ENCODE assay signal across 13 cellular contexts in genomic region chr6:149332602-149333311, GRCh38. TPM values are rescaled to one million over a fixed set of nuclear protein-coding genes. Genes with fewer than 3 reads are reported as not detected.
DNase-seq lines count a peak whose midpoint lies in the region; ATAC-seq lines count a peak whose summit lies in the region.
"Had no signal": no experiment of that assay in that cellular context is flagged by ENCODE, and none has a peak within 500 bp of the region (broad histone marks: within the 10 kb centered on the region; RNA-seq: fewer than 3 reads in every experiment).

No MANE protein-coding gene starts in this region.

- no peaks in the 10 kb centered on the region for H3K9me3 Mint-ChIP-seq in activated T-helper 1 cell treated with anti-CD3 and anti-CD28 coated beads, Interleukin-12 subunit alpha, Interleukin-12 subunit beta, Interleukin-2, Interleukin-4 antibody, amounts not matched to agents 30 ng/mL and 10 ng/mL and 1 ng/mL, durations not matched to agents 14 hours and 24 hours and 36 hours
- no peaks in the 10 kb centered on the region for H3K9me3 Mint-ChIP-seq in naive thymus-derived CD8-positive, alpha-beta T cell

- intact Hi-C loops in activated T-helper 1 cell treated with anti-CD3 and anti-CD28 coated beads, Interleukin-12 subunit alpha, Interleukin-12 subunit beta, Interleukin-2, Interleukin-4 antibody, amounts not matched to agents 30 ng/mL and 10 ng/mL and 1 ng/mL, durations not matched to agents 14 hours and 24 hours and 36 hours (cut with micrococcal nuclease), result no loop called here

- H3K27me3 Mint-ChIP-seq in activated T-helper 1 cell treated with anti-CD3 and anti-CD28 coated beads, Interleukin-12 subunit alpha, Interleukin-12 subunit beta, Interleukin-2, Interleukin-4 antibody, amounts not matched to agents 30 ng/mL and 10 ng/mL and 1 ng/mL, durations not matched to agents 14 hours and 24 hours and 36 hours (ENCODE audit: insufficient read depth), result no peaks in the 10 kb centered on the region
- H3K27me3 Mint-ChIP-seq in naive thymus-derived CD8-positive, alpha-beta T cell, result no peaks in the 10 kb centered on the region

- no peak for ATAC-seq in naive thymus-derived CD8-positive, alpha-beta T cell
- no peak for ATAC-seq in HG02840 (IDR thresholded peaks at IDR 0.05; ENCODE audit: low FRiP score, unreplicated experiment)

- H3K4me3 Mint-ChIP-seq in activated T-helper 1 cell treated with anti-CD3 and anti-CD28 coated beads, Interleukin-12 subunit alpha, Interleukin-12 subunit beta, Interleukin-2, Interleukin-4 antibody, amounts not matched to agents 30 ng/mL and 10 ng/mL and 1 ng/mL, durations not matched to agents 14 hours and 24 hours and 36 hours, result peak overlapping the region; percentile 46
- H3K4me3 Mint-ChIP-seq in naive thymus-derived CD8-positive, alpha-beta T cell, result peak overlapping the region in 8 of 10 donors; percentile 0 to 78 (median 38)

- POLR2A ChIA-PET in naive thymus-derived CD8-positive, alpha-beta T cell (lab: Charles Lee), result no interaction called here

- H3K27ac Mint-ChIP-seq in activated T-helper 1 cell treated with anti-CD3 and anti-CD28 coated beads, Interleukin-12 subunit alpha, Interleukin-12 subunit beta, Interleukin-2, Interleukin-4 antibody, amounts not matched to agents 30 ng/mL and 10 ng/mL and 1 ng/mL, durations not matched to agents 14 hours and 24 hours and 36 hours, result peak overlapping the region; percentile 78
- peak overlapping the region in 4 of 10 donors; percentile 4 to 57 (median 33) for H3K27ac Mint-ChIP-seq in naive thymus-derived CD8-positive, alpha-beta T cell

- H3K36me3 Mint-ChIP-seq in activated T-helper 1 cell treated with anti-CD3 and anti-CD28 coated beads, Interleukin-12 subunit alpha, Interleukin-12 subunit beta, Interleukin-2, Interleukin-4 antibody, amounts not matched to agents 30 ng/mL and 10 ng/mL and 1 ng/mL, durations not matched to agents 14 hours and 24 hours and 36 hours (ENCODE audit: low read depth), result peaks cover 27% of the 10 kb centered on the region
- H3K36me3 Mint-ChIP-seq in naive thymus-derived CD8-positive, alpha-beta T cell, result no peaks in the 10 kb centered on the region

- H3K4me1 Mint-ChIP-seq in activated T-helper 1 cell treated with anti-CD3 and anti-CD28 coated beads, Interleukin-12 subunit alpha, Interleukin-12 subunit beta, Interleukin-2, Interleukin-4 antibody, amounts not matched to agents 30 ng/mL and 10 ng/mL and 1 ng/mL, durations not matched to agents 14 hours and 24 hours and 36 hours (ENCODE audit: low read depth), result peaks cover 100% of the 10 kb centered on the region
- H3K4me1 Mint-ChIP-seq in naive thymus-derived CD8-positive, alpha-beta T cell, result peaks cover 58 to 96% (median 88%) of the 10 kb centered on the region in 4 donors

- DNase-seq in NCI-H345 (lab: John Stamatoyannopoulos, UW) (peak; percentile 35), NCI-H345 treated with DMSO at 0.1 percent for 48 hours (lab: John Stamatoyannopoulos, UW; ENCODE audit: unreplicated experiment) (no peak), NCI-H1092 treated with DMSO at 0.1 percent for 48 hours (lab: John Stamatoyannopoulos, UW) (peak; percentile 34), COLO829 (ENCODE audit: low spot score) (no peak), AG20443 (ENCODE audit: low spot score) (no peak)
- DNase-seq in activated T-helper 1 cell treated with anti-CD3 and anti-CD28 coated beads, Interleukin-12 subunit alpha, Interleukin-12 subunit beta, Interleukin-2, Interleukin-4 antibody, amounts not matched to agents 30 ng/mL and 10 ng/mL and 1 ng/mL, durations not matched to agents 14 hours and 24 hours and 36 hours (ENCODE audit: low spot score), result no peak
- DNase-seq in naive thymus-derived CD8-positive, alpha-beta T cell, result no peak
- DNase-seq: erythroblast; KBM-7; NK-92 treated with Interleukin-12 subunit alpha and Interleukin-12 subunit beta, amount 100 ng/mL, for 24 hours; ovary; stimulated activated CD4-positive, alpha-beta T cell treated with anti-CD3 and anti-CD28 coated beads, Interleukin-4, amount 100 ng/mL, for 24 hours had no signal

RNA-seq across cellular contexts. Expression of gene TAB2, which starts 15.2 kb away (rescaled TPM):
- 154 and 157 TPM in 2 replicates for total RNA-seq in activated T-helper 1 cell treated with anti-CD3 and anti-CD28 coated beads, Interleukin-12 subunit alpha, Interleukin-12 subunit beta, Interleukin-2, Interleukin-4 antibody, amounts not matched to agents 30 ng/mL and 10 ng/mL and 1 ng/mL, durations not matched to agents 14 hours and 24 hours and 36 hours
- total RNA-seq in naive thymus-derived CD8-positive, alpha-beta T cell, result 100 to 1,000 TPM; 114 to 117 TPM
- polyA plus RNA-seq in naive thymus-derived CD8-positive, alpha-beta T cell, result 10 to 100 TPM in 2 of 3 donors, 1 to 10 TPM in 1; 9.5 to 14.1 (median 12.9) TPM

Comparison
In these comparisons a context has a peak if more than half of its experiments do, and no peak if none do; other contexts are left out.
1. DNase-seq: peak in NCI-H345 (single experiment) and NCI-H1092 treated with DMSO at 0.1 percent for 48 hours (single experiment); none in NCI-H345 treated with DMSO at 0.1 percent for 48 hours (single experiment), activated T-helper 1 cell treated with anti-CD3 and anti-CD28 coated beads, Interleukin-12 subunit alpha, Interleukin-12 subunit beta, Interleukin-2, Interleukin-4 antibody, amounts not matched to agents 30 ng/mL and 10 ng/mL and 1 ng/mL, durations not matched to agents 14 hours and 24 hours and 36 hours (single experiment), naive thymus-derived CD8-positive, alpha-beta T cell (0 of 10), COLO829 (single experiment) and AG20443 (single experiment).